23 cellular contexts compared by ENCODE assay signal in the genomic region with DNA sequence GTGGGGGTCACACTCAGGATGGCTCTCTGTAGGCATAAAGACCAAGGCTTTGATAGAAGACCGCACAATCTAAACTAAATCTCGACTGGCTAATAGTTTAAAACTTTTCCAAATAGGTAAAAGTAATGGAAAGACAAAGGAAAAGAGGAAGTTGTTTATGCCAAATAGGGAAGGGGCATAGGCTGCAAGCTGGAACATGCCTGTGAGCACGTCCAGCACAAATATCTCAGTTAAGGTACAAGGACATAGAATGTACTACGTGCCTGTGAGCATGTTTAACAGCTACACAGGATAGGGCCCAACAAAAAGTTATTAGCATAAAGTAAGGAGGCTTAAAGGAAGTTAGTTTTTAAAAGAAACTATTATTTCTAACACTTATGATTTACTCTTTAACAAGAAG. TPM values are rescaled to one million over a fixed set of nuclear protein-coding genes. Genes with fewer than 3 reads are reported as not detected.
DNase-seq lines count a peak whose midpoint lies in the region; ATAC-seq and TF ChIP-seq lines count a peak whose summit lies in the region.
"Had no signal": no experiment of that assay in that cellular context is flagged by ENCODE, and none has a peak within 500 bp of the region (broad histone marks: within the 10 kb centered on the region; RNA-seq: fewer than 3 reads in every experiment).

No MANE protein-coding gene starts in this region.

- H3K9me3 ChIP-seq in RWPE2 (ENCODE audit: severe bottlenecking): no peaks in the 10 kb centered on the region
- H3K9me3 ChIP-seq: BE2C, Caco-2 had no signal

- peaks cover 10% of the 10 kb centered on the region for H3K4me1 ChIP-seq in RWPE2 (ENCODE audit: insufficient read depth, poor library complexity, severe bottlenecking)
- H3K4me1 ChIP-seq: BE2C, Caco-2 had no signal

- H3K4me3 ChIP-seq in RWPE2 (ENCODE audit: severe bottlenecking): no peak overlapping the region

- H3K36me3 Mint-ChIP-seq in activated naive CD8-positive, alpha-beta T cell: peaks cover 7% of the 10 kb centered on the region
- H3K36me3 Mint-ChIP-seq in activated naive CD8-positive, alpha-beta T cell treated with anti-CD3 and anti-CD28 coated beads for 36 hours: peaks cover 13% of the 10 kb centered on the region
- peaks cover 22% of the 10 kb centered on the region for H3K36me3 Mint-ChIP-seq in neural crest cell (ENCODE audit: low read depth)

- H3K36me3 ChIP-seq in RWPE2 (ENCODE audit: low read depth): peaks cover 71% of the 10 kb centered on the region
- H3K36me3 ChIP-seq: BE2C had no signal

- no peaks in the 10 kb centered on the region for H3K27me3 Mint-ChIP-seq in activated naive CD8-positive, alpha-beta T cell
- no peaks in the 10 kb centered on the region for H3K27me3 Mint-ChIP-seq in activated naive CD8-positive, alpha-beta T cell treated with anti-CD3 and anti-CD28 coated beads for 36 hours
- no peaks in the 10 kb centered on the region for H3K27me3 Mint-ChIP-seq in neural crest cell (ENCODE audit: low read depth)
- H3K27me3 Mint-ChIP-seq: CD4-positive, CD25-positive, alpha-beta regulatory T cell had no signal

- H3K4me1 Mint-ChIP-seq in activated naive CD8-positive, alpha-beta T cell (ENCODE audit: low read depth): no peaks in the 10 kb centered on the region
- no peaks in the 10 kb centered on the region for H3K4me1 Mint-ChIP-seq in activated naive CD8-positive, alpha-beta T cell treated with anti-CD3 and anti-CD28 coated beads for 36 hours
- no peaks in the 10 kb centered on the region for H3K4me1 Mint-ChIP-seq in neural crest cell

- no peaks in the 10 kb centered on the region for H3K27me3 ChIP-seq in RWPE2 (ENCODE audit: insufficient read depth, poor library complexity, severe bottlenecking)
- H3K27me3 ChIP-seq: BE2C had no signal

- TF ChIP-seq CTCF in RWPE2 (IDR thresholded peaks at IDR 0.05; ENCODE audit: poor library complexity, severe bottlenecking): no peak
- no peak for TF ChIP-seq CTCF in neural crest cell (conservative IDR thresholded peaks at IDR 0.05)

- no peak for DNase-seq in activated naive CD8-positive, alpha-beta T cell treated with anti-CD3 and anti-CD28 coated beads for 36 hours
- DNase-seq in RWPE2 (ENCODE audit: low spot score) (no peak), epithelial cell of prostate (ENCODE audit: low read depth, low spot score) (no peak), neural crest cell (ENCODE audit: low read depth, low spot score) (no peak)
- no peak for DNase-seq in stimulated activated naive CD4-positive, alpha-beta T cell treated with Interleukin-2 at 50 U/mL for 16 hours (lab: John Stamatoyannopoulos, UW)
- DNase-seq: BE2C; Caco-2; CD4-positive, CD25-positive, alpha-beta regulatory T cell; DMS153; GDM1; HFFc6; NCI-H1417 treated with DMSO at 0.1 percent for 48 hours; NCI-H187 treated with DMSO at 0.1 percent for 48 hours; NCI-H2227 treated with DMSO at 0.1 percent for 48 hours; NCI-H510A treated with DMSO at 0.1 percent for 48 hours; NCI-H774; SHP77 had no signal

- peak overlapping the region; percentile 22 for H3K27ac Mint-ChIP-seq in activated naive CD8-positive, alpha-beta T cell
- H3K27ac Mint-ChIP-seq in activated naive CD8-positive, alpha-beta T cell treated with anti-CD3 and anti-CD28 coated beads for 36 hours: no peak overlapping the region
- peak overlapping the region; percentile 82 for H3K27ac Mint-ChIP-seq in neural crest cell (ENCODE audit: unreplicated experiment)
- H3K27ac Mint-ChIP-seq: HFFc6 had no signal

- peak overlapping the region; percentile 40 for H3K27ac ChIP-seq in RWPE2 (ENCODE audit: poor library complexity, severe bottlenecking)
- H3K27ac ChIP-seq in epithelial cell of prostate: peak overlapping the region; percentile 49
- H3K27ac ChIP-seq: KMS-11 had no signal

- no peaks in the 10 kb centered on the region for H3K9me3 Mint-ChIP-seq in activated naive CD8-positive, alpha-beta T cell (ENCODE audit: low read depth)
- no peaks in the 10 kb centered on the region for H3K9me3 Mint-ChIP-seq in activated naive CD8-positive, alpha-beta T cell treated with anti-CD3 and anti-CD28 coated beads for 36 hours
- no peaks in the 10 kb centered on the region for H3K9me3 Mint-ChIP-seq in neural crest cell
- H3K9me3 Mint-ChIP-seq: CD4-positive, CD25-positive, alpha-beta regulatory T cell; HFFc6 had no signal

- ATAC-seq in RWPE2 (ENCODE audit: low read depth) (no peak), GM19035 (IDR thresholded peaks at IDR 0.05; ENCODE audit: unreplicated experiment) (no peak), GM18868 (IDR thresholded peaks at IDR 0.05; ENCODE audit: unreplicated experiment) (no peak)

- H3K4me3 Mint-ChIP-seq in activated naive CD8-positive, alpha-beta T cell: no peak overlapping the region
- no peak overlapping the region for H3K4me3 Mint-ChIP-seq in activated naive CD8-positive, alpha-beta T cell treated with anti-CD3 and anti-CD28 coated beads for 36 hours
- H3K4me3 Mint-ChIP-seq in neural crest cell: no peak overlapping the region
- H3K4me3 Mint-ChIP-seq: CD4-positive, CD25-positive, alpha-beta regulatory T cell; HFFc6 had no signal

RNA-seq across cellular contexts. Expression of a gene that starts 27.6 kb away (rescaled TPM):
- total RNA-seq in activated naive CD8-positive, alpha-beta T cell treated with anti-CD3 and anti-CD28 coated beads for 36 hours: not detected
- not detected in 2 replicates for total RNA-seq in neural crest cell
- total RNA-seq: CD4-positive, CD25-positive, alpha-beta regulatory T cell; Daoy; HFFc6; OCI-LY7 had no signal

RNA-seq across cellular contexts. Expression of a gene that starts 38.9 kb away (rescaled TPM):
- not detected for total RNA-seq in activated naive CD8-positive, alpha-beta T cell treated with anti-CD3 and anti-CD28 coated beads for 36 hours
- not detected in 2 replicates for total RNA-seq in neural crest cell
- total RNA-seq: CD4-positive, CD25-positive, alpha-beta regulatory T cell; Daoy; HFFc6; OCI-LY7 had no signal
